In the genomic region with DNA sequence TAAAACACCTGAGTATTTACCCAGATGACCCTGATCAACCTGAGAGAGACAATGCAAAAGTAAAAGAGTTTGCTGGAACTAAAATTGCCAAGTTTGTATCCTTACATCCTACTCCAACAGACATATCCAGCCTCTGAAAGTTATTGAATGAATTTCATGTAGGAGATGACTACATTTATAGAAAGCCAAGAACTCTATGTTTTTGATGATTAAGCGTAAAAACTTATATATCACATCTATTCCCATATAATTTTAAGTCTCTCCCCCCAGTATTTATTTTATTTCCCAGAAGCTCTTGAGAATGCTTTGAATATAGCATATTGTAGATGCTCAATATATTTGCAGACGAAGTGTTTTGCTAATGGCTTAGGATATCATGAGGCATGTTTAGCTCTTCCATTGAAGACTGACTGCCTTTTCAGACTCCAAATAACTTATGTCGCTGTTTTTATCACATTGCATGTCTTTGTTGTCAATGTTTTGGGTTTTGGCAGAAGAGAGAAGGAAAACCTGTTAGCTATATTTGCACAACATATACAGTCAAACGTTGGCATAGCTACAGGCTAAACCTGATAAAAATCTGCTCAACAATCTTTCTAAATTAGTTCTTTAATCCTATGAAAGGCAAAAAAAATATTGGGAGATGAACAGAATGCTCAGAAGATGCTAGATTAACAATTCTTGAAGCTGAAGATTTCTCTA, we compare ENCODE assay signal across 24 cellular contexts.
DNase-seq lines count a peak whose midpoint lies in the region; ATAC-seq, FAIRE-seq and TF ChIP-seq lines count a peak whose summit lies in the region.
"Had no signal": no experiment of that assay in that cellular context is flagged by ENCODE, and none has a peak within 500 bp of the region (broad histone marks: within the 10 kb centered on the region; RNA-seq: fewer than 3 reads in every experiment).

No MANE protein-coding gene starts in this region.

- H3K9me3 ChIP-seq in HepG2 (ENCODE audit: low read length): no peaks in the 10 kb centered on the region
- H3K9me3 ChIP-seq in right lobe of liver: no peaks in the 10 kb centered on the region
- no peaks in the 10 kb centered on the region for H3K9me3 ChIP-seq in neuronal stem cell (replicated peaks in 1 of 2; ENCODE audit: control insufficient read depth in 2 of 2, insufficient read depth in 1 of 2, low read depth in 1 of 2, low read length in 2 of 2)
- H3K9me3 ChIP-seq: BE2C had no signal

- TF ChIP-seq POLR2A in HepG2 (IDR thresholded peaks at IDR 0.05; ENCODE audit: insufficient read depth in 1 of 2, low read depth in 2 of 2, low read length in 2 of 2) (no peak), right lobe of liver (IDR thresholded peaks at IDR 0.05) (no peak)

- no peak overlapping the region for H3K14ac ChIP-seq in neuronal stem cell (ENCODE audit: low read length)

- no peak overlapping the region for H4K8ac ChIP-seq in neuronal stem cell (ENCODE audit: low read depth, low read length)

- H3K9ac ChIP-seq in HepG2 (ENCODE audit: insufficient read depth, low read depth, low read length) (no peak overlapping the region), neuronal stem cell (ENCODE audit: low read depth, low read length, poor library complexity) (no peak overlapping the region)
- H3K9ac ChIP-seq: BLaER1 treated with 17β-estradiol and CSF1 and Interleukin-3, amounts not matched to agents 10 nM and 100 nM; GM23248 had no signal

- H3K36me3 ChIP-seq in HepG2 (replicated peaks in 1 of 2; ENCODE audit: control insufficient read depth in 1 of 2, insufficient read depth in 2 of 2, low read length in 2 of 2) (no peaks in the 10 kb centered on the region), right lobe of liver (no peaks in the 10 kb centered on the region), neuronal stem cell (replicated peaks in 1 of 2; ENCODE audit: control insufficient read depth in 2 of 2, insufficient read depth in 2 of 2, low read length in 2 of 2) (no peaks in the 10 kb centered on the region)
- H3K36me3 ChIP-seq: BE2C; BLaER1 treated with 17β-estradiol and CSF1 and Interleukin-3, amounts not matched to agents 10 nM and 100 nM had no signal

- TF ChIP-seq RAD21 in HepG2 (CRISPR knock-in tag; IDR thresholded peaks at IDR 0.05): no peak

- H3K23ac ChIP-seq in neuronal stem cell (ENCODE audit: low read depth, low read length, poor library complexity): no peak overlapping the region

- H2BK120ac ChIP-seq in neuronal stem cell (ENCODE audit: low read depth, low read length): no peak overlapping the region

- H2AK5ac ChIP-seq in neuronal stem cell (ENCODE audit: low read depth, low read length): no peak overlapping the region

- no peak overlapping the region for H2AFZ ChIP-seq in HepG2 (ENCODE audit: low read length)
- H2AFZ ChIP-seq in neuronal stem cell (ENCODE audit: low read length): no peak overlapping the region
- H2AFZ ChIP-seq: GM23248 had no signal

- peak; percentile 57 for DNase-seq in DMS53 (lab: John Stamatoyannopoulos, UW)
- no peak for DNase-seq in DMS53 treated with DMSO at 0.1 percent for 48 hours (lab: John Stamatoyannopoulos, UW; ENCODE audit: unreplicated experiment)
- no peak for DNase-seq in HepG2 (ENCODE audit: low spot score)
- no peak for DNase-seq in right lobe of liver
- DNase-seq in NCI-H1048 (lab: John Stamatoyannopoulos, UW): no peak
- no peak for DNase-seq in neuronal stem cell (ENCODE audit: low spot score)
- DNase-seq: ACHN; AML-193; BE2C; CD4-positive, alpha-beta T cell; CD8-positive, alpha-beta memory T cell; DMS 273 treated with DMSO at 0.1 percent for 48 hours; DND-41; GM23248; H7; HCEC 1CT had no signal

- H2BK12ac ChIP-seq in neuronal stem cell (ENCODE audit: low read length): no peak overlapping the region

- H3K4me1 ChIP-seq in HepG2 (ENCODE audit: insufficient read depth, low read length) (peaks cover 4% of the 10 kb centered on the region), right lobe of liver (no peaks in the 10 kb centered on the region), neuronal stem cell (ENCODE audit: control insufficient read depth in 2 of 2, insufficient read depth in 1 of 2, low read depth in 1 of 2, low read length in 2 of 2) (peaks cover 5 to 8% of the 10 kb centered on the region in 2 donors)
- H3K4me1 ChIP-seq: BE2C had no signal

- no peak for FAIRE-seq in HepG2 (lab: Jason Lieb, UNC)
- FAIRE-seq: A204.1, D721Med, G401.6, GM12892, H1 had no signal

- no peak overlapping the region for H4K91ac ChIP-seq in neuronal stem cell (ENCODE audit: low read depth, low read length, poor library complexity)

- no peaks in the 10 kb centered on the region for H3K79me1 ChIP-seq in neuronal stem cell (ENCODE audit: low read depth, low read length)

- CTCF ChIA-PET in HepG2 (lab: Yijun Ruan, JAX; ENCODE audit: low intra/inter-chr PET ratio, low total read pairs): no interaction called here

- H3K79me2 ChIP-seq in HepG2 (ENCODE audit: insufficient read depth, low read length): no peaks in the 10 kb centered on the region

- intact Hi-C loops in HepG2 (cut with micrococcal nuclease; ENCODE audit: unreplicated experiment) (no loop called here), right lobe of liver (cut with DNase I) (no loop called here)

- no TSS peak for BruUV-seq in HepG2 (replicated peaks; lab: Mats Ljungman, UMichigan)

- no peak overlapping the region for H3K4ac ChIP-seq in neuronal stem cell (ENCODE audit: low read length)

- H3K27ac ChIP-seq in HepG2 (ENCODE audit: extremely low read length, insufficient read depth, low read length) (no peak overlapping the region), right lobe of liver (no peak overlapping the region), VCaP (peak overlapping the region; percentile 85), neuronal stem cell (replicated peaks; ENCODE audit: low read length) (no peak overlapping the region)
- H3K27ac ChIP-seq: 22Rv1; BLaER1 treated with 17β-estradiol and CSF1 and Interleukin-3, amounts not matched to agents 10 nM and 100 nM; GM23248 had no signal

- in situ Hi-C loops in HepG2 (cut with HindIII; ENCODE audit: extremely low pct_ligation_motif_present, low pct_unique_long_range_greater_than_20kb): no loop called here

- H4K20me1 ChIP-seq in HepG2 (ENCODE audit: insufficient read depth, low read length): no peaks in the 10 kb centered on the region
- H4K20me1 ChIP-seq: BLaER1 treated with 17β-estradiol and CSF1 and Interleukin-3, amounts not matched to agents 10 nM and 100 nM had no signal

- POLR2A ChIA-PET in HepG2 (lab: Yijun Ruan, JAX): no interaction called here

- no peak overlapping the region for H3K4me3 ChIP-seq in HepG2 (replicated peaks in 1 of 3; ENCODE audit: insufficient read depth in 1 of 3, low read depth in 2 of 3, low read length in 3 of 3)
- no peak overlapping the region for H3K4me3 ChIP-seq in right lobe of liver
- H3K4me3 ChIP-seq in neuronal stem cell (ENCODE audit: low read length in 2 of 2): no peak overlapping the region
- H3K4me3 ChIP-seq: BLaER1 treated with 17β-estradiol and CSF1 and Interleukin-3, amounts not matched to agents 10 nM and 100 nM; GM23248 had no signal

- no peak overlapping the region for H2BK15ac ChIP-seq in neuronal stem cell (ENCODE audit: low read length)

- no peaks in the 10 kb centered on the region for H3K27me3 ChIP-seq in HepG2 (ENCODE audit: control insufficient read depth in 1 of 2, insufficient read depth in 2 of 2, low read length in 2 of 2)
- H3K27me3 ChIP-seq in right lobe of liver: no peaks in the 10 kb centered on the region
- no peaks in the 10 kb centered on the region for H3K27me3 ChIP-seq in neuronal stem cell (ENCODE audit: control insufficient read depth in 3 of 3, insufficient read depth in 3 of 3, low read depth in 1 of 3, low read length in 3 of 3)
- H3K27me3 ChIP-seq: BE2C; BLaER1 treated with 17β-estradiol and CSF1 and Interleukin-3, amounts not matched to agents 10 nM and 100 nM had no signal

- WGBS in HepG2 (ENCODE audit: low lambda C conversion rate): 2% methylated on average over 4 of the region's 4 CpGs
- 30% methylated on average over 4 of the region's 4 CpGs for WGBS in right lobe of liver (ENCODE audit: insufficient coverage, low coverage, low lambda C conversion rate, missing lambda C conversion rate)
- no CpG with 5 or more reads among the region's 4 CpGs for WGBS in neuronal stem cell (ENCODE audit: extremely low coverage in 2 of 2, insufficient read length in 2 of 2, insufficient replicate concordance in 1 of 2), 2 donors

- H3K4me2 ChIP-seq in HepG2 (ENCODE audit: low read depth, low read length) (no peak overlapping the region), neuronal stem cell (ENCODE audit: insufficient read depth, low read length, poor library complexity, severe bottlenecking) (no peak overlapping the region)
- H3K4me2 ChIP-seq: BLaER1 treated with 17β-estradiol and CSF1 and Interleukin-3, amounts not matched to agents 10 nM and 100 nM had no signal

- H2BK5ac ChIP-seq in neuronal stem cell (ENCODE audit: low read length): no peak overlapping the region

- TF ChIP-seq EP300 in HepG2 (IDR thresholded peaks at IDR 0.05; ENCODE audit: low read depth in 2 of 2, low read length in 2 of 2) (no peak), HepG2 (CRISPR knock-in tag; IDR thresholded peaks at IDR 0.05; ENCODE audit: borderline replicate concordance) (no peak)

- ATAC-seq in HepG2 (no peak), right lobe of liver (no peak)

- TF ChIP-seq CTCF in HepG2 (CRISPR knock-in tag; IDR thresholded peaks at IDR 0.05) (no peak), right lobe of liver (IDR thresholded peaks at IDR 0.05) (no peak), VCaP (conservative IDR thresholded peaks at IDR 0.05) (no peak)

- no peak overlapping the region for H3K18ac ChIP-seq in neuronal stem cell (ENCODE audit: low read length)

TF ChIP-seq in HepG2, 621 proteins besides CTCF, POLR2A, EP300 and RAD21:
- TF ChIP-seq MAFK (conservative IDR thresholded peaks at IDR 0.05 in 1 of 2, IDR thresholded peaks at IDR 0.05 in 1 of 2; ENCODE audit: low read length in 2 of 2): peak in 1 of 2 experiments; percentile 48; a peak in 1 of 4 replicates
- TF ChIP-seq KMT2B (CRISPR knock-in tag; IDR thresholded peaks at IDR 0.05): no peak
- no peak for TF ChIP-seq NCOA1 (CRISPR knock-in tag; IDR thresholded peaks at IDR 0.05)
- TF ChIP-seq SMARCC2 (IDR thresholded peaks at IDR 0.05): no peak
- no peak for TF ChIP-seq ZNF569 (CRISPR knock-in tag; IDR thresholded peaks at IDR 0.05; ENCODE audit: borderline replicate concordance)
- TF ChIP-seq MAFF (IDR thresholded peaks at IDR 0.05; ENCODE audit: low read depth, low read length): peak; percentile 54; the same call in 1 of the 2 replicates
- TF ChIP-seq ZFYVE20 (CRISPR knock-in tag; IDR thresholded peaks at IDR 0.05; ENCODE audit: borderline replicate concordance, low read depth): no peak
- TF ChIP-seq, protein P1, sequence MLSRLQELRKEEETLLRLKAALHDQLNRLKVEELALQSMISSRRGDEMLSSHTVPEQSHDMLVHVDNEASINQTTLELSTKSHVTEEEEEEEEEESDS (CRISPR knock-in tag; IDR thresholded peaks at IDR 0.05; ENCODE audit: borderline replicate concordance): no peak
- no peak for TF ChIP-seq RNF2 (conservative IDR thresholded peaks at IDR 0.05; ENCODE audit: low read depth)
